In the genomic region with DNA sequence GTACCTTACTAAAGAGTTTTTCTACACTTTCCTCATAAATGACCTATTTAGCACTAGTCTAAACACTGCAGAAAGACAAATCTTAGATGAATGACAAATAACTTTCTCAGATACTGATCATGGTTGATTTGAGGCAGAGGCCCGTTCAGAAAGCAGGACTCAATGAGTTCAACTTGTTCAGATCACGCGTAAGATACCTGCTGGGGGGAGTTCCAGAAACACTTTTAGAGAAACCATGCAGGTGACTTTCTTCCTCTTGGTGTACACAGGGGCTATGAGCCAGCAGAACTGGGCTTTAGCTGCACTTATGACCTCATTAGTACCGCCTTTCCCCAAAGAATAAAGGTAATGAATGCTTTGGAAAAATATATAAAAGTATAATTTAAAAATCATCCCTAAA, we compare ENCODE assay signal across 27 cellular contexts.
"Had no signal": no experiment of that assay in that cellular context is flagged by ENCODE, and none has a peak within 500 bp of the region (broad histone marks: within the 10 kb centered on the region; RNA-seq: fewer than 3 reads in every experiment).

No MANE protein-coding gene starts in this region.

- H3K9me3 ChIP-seq: stomach, suprapubic skin, testis, thoracic aorta, thyroid gland, tibial artery, tibial nerve, transverse colon, upper lobe of left lung, upper lobe of right lung, uterus, vagina had no signal

- H3K4me1 ChIP-seq: stomach, suprapubic skin, testis, thyroid gland, tibial artery, tibial nerve, transverse colon, upper lobe of left lung, upper lobe of right lung, uterus, vagina had no signal

- ATAC-seq: stimulated activated effector memory CD8-positive, alpha-beta T cell treated with anti-CD3 and anti-CD28 coated beads, Interleukin-12 subunit alpha, Interleukin-12 subunit beta, amount 100 ng/mL, for 72 hours; stimulated activated memory B cell treated with anti-CD40 and anti-IgM and Interleukin-4, amounts not matched to agents 10 μg/mL and 1 μg/mL and 100 μg/mL, for 72 hours; stimulated activated naive B cell treated with anti-CD40 and anti-IgM and Interleukin-4, amounts not matched to agents 10 μg/mL and 1 μg/mL and 100 μg/mL, for 72 hours; stimulated activated naive CD8-positive, alpha-beta T cell treated with anti-CD3 and anti-CD28 coated beads, Interleukin-15, amount 100 ng/mL, for 72 hours; stimulated activated naive CD8-positive, alpha-beta T cell treated with anti-CD3 and anti-CD28 coated beads, Interleukin-15, Interleukin-2, amounts not matched to agents 100 U/mL and 50 U/mL, for 24 hours; upper lobe of right lung had no signal

- H3K27ac ChIP-seq: stomach, suprapubic skin, testis, thoracic aorta, thyroid gland, tibial artery, tibial nerve, transverse colon, upper lobe of left lung, upper lobe of right lung, uterus, vagina had no signal

- H3K4me3 Mint-ChIP-seq: stimulated activated effector memory CD8-positive, alpha-beta T cell treated with anti-CD3 and anti-CD28 coated beads, Interleukin-12 subunit alpha, Interleukin-12 subunit beta, amount 100 ng/mL, for 72 hours; stimulated activated memory B cell treated with anti-CD40 and anti-IgM and Interleukin-4, amounts not matched to agents 10 μg/mL and 1 μg/mL and 100 μg/mL, for 72 hours; stimulated activated naive B cell treated with anti-CD40 and anti-IgM and Interleukin-4, amounts not matched to agents 10 μg/mL and 1 μg/mL and 100 μg/mL, for 72 hours; stimulated activated naive CD8-positive, alpha-beta T cell treated with anti-CD3 and anti-CD28 coated beads, Interleukin-15, amount 100 ng/mL, for 72 hours; stimulated activated naive CD8-positive, alpha-beta T cell treated with anti-CD3 and anti-CD28 coated beads, Interleukin-15, Interleukin-2, amounts not matched to agents 100 ng/mL and 50 ng/mL, for 24 hours; type B pancreatic cell had no signal

- DNase-seq: stimulated activated CD4-positive, alpha-beta T cell treated with anti-CD3 and anti-CD28 coated beads, Interleukin-2, amount 100 ng/mL, for 48 hours; stimulated activated CD4-positive, alpha-beta T cell treated with anti-CD3 and anti-CD28 coated beads, Interleukin-4, amount 100 ng/mL, for 1 hour; stimulated activated CD4-positive, alpha-beta T cell treated with anti-CD3 and anti-CD28 coated beads, Interleukin-4, amount 100 ng/mL, for 24 hours; stimulated activated CD4-positive, alpha-beta T cell treated with anti-CD3 and anti-CD28 coated beads, Interleukin-4, amount 100 ng/mL, for 4 hours; stimulated activated CD8-positive, alpha-beta memory T cell treated with anti-CD3 and anti-CD28 coated beads, Interleukin-4, amount 100 ng/mL, for 48 hours; stimulated activated naive B cell treated with anti-CD40 and anti-IgM and Interleukin-4, amounts not matched to agents 10 μg/mL and 1 μg/mL and 100 μg/mL, for 72 hours; stimulated activated naive CD4-positive, alpha-beta T cell; stimulated activated naive CD4-positive, alpha-beta T cell treated with Interleukin-2 at 50 U/mL for 16 hours; stimulated activated naive CD8-positive, alpha-beta T cell treated with anti-CD3 and anti-CD28 coated beads, Interleukin-15, amount 100 ng/mL, for 72 hours; stimulated activated naive CD8-positive, alpha-beta T cell treated with anti-CD3 and anti-CD28 coated beads, Interleukin-15, Interleukin-2, amounts not matched to agents 100 U/mL and 50 U/mL, for 24 hours; stomach; substantia nigra; testis; thyroid gland; tibial artery; transverse colon; upper lobe of left lung; upper lobe of right lung; uterus had no signal

- H3K27ac Mint-ChIP-seq: stimulated activated effector memory CD8-positive, alpha-beta T cell treated with anti-CD3 and anti-CD28 coated beads, Interleukin-12 subunit alpha, Interleukin-12 subunit beta, amount 100 ng/mL, for 72 hours; stimulated activated memory B cell treated with anti-CD40 and anti-IgM and Interleukin-4, amounts not matched to agents 10 μg/mL and 1 μg/mL and 100 μg/mL, for 72 hours; stimulated activated naive CD8-positive, alpha-beta T cell treated with anti-CD3 and anti-CD28 coated beads, Interleukin-15, Interleukin-2, amounts not matched to agents 100 ng/mL and 50 ng/mL, for 24 hours; type B pancreatic cell had no signal

- H3K4me3 ChIP-seq: stomach, suprapubic skin, testis, thoracic aorta, thyroid gland, tibial artery, tibial nerve, transverse colon, upper lobe of left lung, upper lobe of right lung, uterus, vagina had no signal

- H3K9me3 Mint-ChIP-seq: stimulated activated effector memory CD8-positive, alpha-beta T cell treated with anti-CD3 and anti-CD28 coated beads, Interleukin-12 subunit alpha, Interleukin-12 subunit beta, amount 100 ng/mL, for 72 hours; stimulated activated memory B cell treated with anti-CD40 and anti-IgM and Interleukin-4, amounts not matched to agents 10 μg/mL and 1 μg/mL and 100 μg/mL, for 72 hours; stimulated activated naive B cell treated with anti-CD40 and anti-IgM and Interleukin-4, amounts not matched to agents 10 μg/mL and 1 μg/mL and 100 μg/mL, for 72 hours; stimulated activated naive CD8-positive, alpha-beta T cell treated with anti-CD3 and anti-CD28 coated beads, Interleukin-15, amount 100 ng/mL, for 72 hours; stimulated activated naive CD8-positive, alpha-beta T cell treated with anti-CD3 and anti-CD28 coated beads, Interleukin-15, Interleukin-2, amounts not matched to agents 100 ng/mL and 50 ng/mL, for 24 hours; type B pancreatic cell had no signal

- H3K27me3 ChIP-seq: stomach, suprapubic skin, testis, thyroid gland, tibial artery, tibial nerve, transverse colon, upper lobe of left lung, upper lobe of right lung, uterus, vagina had no signal

- H3K27me3 Mint-ChIP-seq: stimulated activated memory B cell treated with anti-CD40 and anti-IgM and Interleukin-4, amounts not matched to agents 10 μg/mL and 1 μg/mL and 100 μg/mL, for 72 hours; stimulated activated naive B cell treated with anti-CD40 and anti-IgM and Interleukin-4, amounts not matched to agents 10 μg/mL and 1 μg/mL and 100 μg/mL, for 72 hours; stimulated activated naive CD8-positive, alpha-beta T cell treated with anti-CD3 and anti-CD28 coated beads, Interleukin-15, amount 100 ng/mL, for 72 hours; stimulated activated naive CD8-positive, alpha-beta T cell treated with anti-CD3 and anti-CD28 coated beads, Interleukin-15, Interleukin-2, amounts not matched to agents 100 ng/mL and 50 ng/mL, for 24 hours; type B pancreatic cell had no signal

- H3K36me3 ChIP-seq: uterus had no signal

- H3K4me1 Mint-ChIP-seq: stimulated activated effector memory CD8-positive, alpha-beta T cell treated with anti-CD3 and anti-CD28 coated beads, Interleukin-12 subunit alpha, Interleukin-12 subunit beta, amount 100 ng/mL, for 72 hours; stimulated activated memory B cell treated with anti-CD40 and anti-IgM and Interleukin-4, amounts not matched to agents 10 μg/mL and 1 μg/mL and 100 μg/mL, for 72 hours; stimulated activated naive B cell treated with anti-CD40 and anti-IgM and Interleukin-4, amounts not matched to agents 10 μg/mL and 1 μg/mL and 100 μg/mL, for 72 hours; stimulated activated naive CD8-positive, alpha-beta T cell treated with anti-CD3 and anti-CD28 coated beads, Interleukin-15, amount 100 ng/mL, for 72 hours had no signal
